ENCODE assay signal across 19 cellular contexts in the genomic region with DNA sequence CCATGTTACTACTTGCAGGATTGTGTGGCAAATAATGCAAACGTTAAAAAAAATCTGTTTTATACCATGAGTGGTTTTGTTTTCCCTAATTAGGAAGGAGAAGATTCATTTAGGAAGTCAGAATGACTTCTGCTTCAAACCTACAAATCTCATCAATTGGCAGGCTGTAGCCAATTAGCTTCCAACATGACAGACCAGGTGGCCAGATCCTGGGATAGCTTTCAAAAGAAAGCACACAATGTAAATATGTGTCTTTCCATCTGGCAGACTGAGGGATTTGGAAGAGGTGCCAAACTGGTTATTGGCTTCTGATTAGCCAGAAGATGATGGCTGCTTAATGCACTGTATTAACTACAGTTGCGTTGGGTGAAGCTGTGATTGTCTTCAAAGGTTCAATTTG.
DNase-seq lines count a peak whose midpoint lies in the region; ATAC-seq, FAIRE-seq and TF ChIP-seq lines count a peak whose summit lies in the region.
"Had no signal": no experiment of that assay in that cellular context is flagged by ENCODE, and none has a peak within 500 bp of the region (broad histone marks: within the 10 kb centered on the region; RNA-seq: fewer than 3 reads in every experiment).

No MANE protein-coding gene starts in this region.

- ATAC-seq in WTC11 = no peak
- ATAC-seq: activated CD8-positive, alpha-beta T cell treated with anti-CD3 and anti-CD28 coated beads for 36 hours; activated T-cell treated with anti-CD3 and anti-CD28 coated beads, Interleukin-2, amount 50 U/mL, for 4 hours; HCT116; natural killer cell treated with Interleukin-12 subunit alpha and Interleukin-12 subunit beta and Interleukin-15 and Interleukin-18, amount 100 ng/mL, for 72 hours had no signal

- no peaks in the 10 kb centered on the region for H3K27me3 ChIP-seq in keratinocyte (ENCODE audit: control insufficient read depth, extremely low read depth, insufficient read depth, low read length)

- POLR2A ChIA-PET in WTC11 (lab: Charles Lee) = no interaction called here

- no peaks in the 10 kb centered on the region for H3K4me1 Mint-ChIP-seq in WTC11
- H3K4me1 Mint-ChIP-seq: activated naive CD4-positive, alpha-beta T cell treated with anti-CD3 and anti-CD28 coated beads, Interleukin-2, amount 50 U/mL, for 24 hours had no signal

- DNase-seq in DMS153 treated with DMSO at 0.1 percent for 48 hours (lab: John Stamatoyannopoulos, UW; ENCODE audit: unreplicated experiment) = peak; percentile 61
- peak; percentile 15 for DNase-seq in NCI-H1105 (lab: John Stamatoyannopoulos, UW)
- DNase-seq in NCI-H82 (lab: John Stamatoyannopoulos, UW) = peak; percentile 91
- DNase-seq in keratinocyte (ENCODE audit: low read depth, low spot score) = no peak
- DNase-seq in dermis blood vessel endothelial cell = no peak
- no peak for DNase-seq in frontal cortex (ENCODE audit: low spot score in 2 of 2)
- DNase-seq in WTC11 (ENCODE audit: low spot score) = no peak
- DNase-seq: activated CD8-positive, alpha-beta T cell treated with anti-CD3 and anti-CD28 coated beads for 36 hours; activated T-cell treated with anti-CD3 and anti-CD28 coated beads, Interleukin-2, amount 50 U/mL, for 4 hours; GDM1; kidney; NCI-H1048; stimulated activated CD4-positive, alpha-beta T cell treated with anti-CD3 and anti-CD28 coated beads, Interleukin-2, amount 100 ng/mL, for 24 hours had no signal

- H4K20me1 ChIP-seq in keratinocyte (ENCODE audit: control insufficient read depth, extremely low read depth, insufficient read depth, low read length) = no peaks in the 10 kb centered on the region

- CTCF ChIA-PET in WTC11 (lab: Charles Lee) = no interaction called here

- H3K27me3 Mint-ChIP-seq in WTC11 (ENCODE audit: low read depth) = no peaks in the 10 kb centered on the region
- H3K27me3 Mint-ChIP-seq: activated naive CD4-positive, alpha-beta T cell treated with anti-CD3 and anti-CD28 coated beads, Interleukin-2, amount 50 U/mL, for 24 hours; natural killer cell treated with Interleukin-12 subunit alpha and Interleukin-12 subunit beta and Interleukin-15 and Interleukin-18, amount 100 ng/mL, for 72 hours had no signal

- TF ChIP-seq CTCF in keratinocyte (optimal IDR thresholded peaks at IDR 0.05 in 1 of 3, IDR thresholded peaks at IDR 0.05 in 1 of 3, conservative IDR thresholded peaks at IDR 0.05 in 1 of 3; ENCODE audit: extremely low read depth in 1 of 3, insufficient read depth in 2 of 3, low read length in 3 of 3) (no peak), WTC11 (IDR thresholded peaks at IDR 0.05) (no peak)

- H3K4me3 Mint-ChIP-seq in WTC11 = no peak overlapping the region
- H3K4me3 Mint-ChIP-seq: activated CD8-positive, alpha-beta T cell treated with anti-CD3 and anti-CD28 coated beads for 36 hours; activated naive CD4-positive, alpha-beta T cell treated with anti-CD3 and anti-CD28 coated beads, Interleukin-2, amount 50 U/mL, for 24 hours; activated T-cell treated with anti-CD3 and anti-CD28 coated beads, Interleukin-2, amount 50 U/mL, for 4 hours; natural killer cell treated with Interleukin-12 subunit alpha and Interleukin-12 subunit beta and Interleukin-15 and Interleukin-18, amount 100 ng/mL, for 72 hours; T-helper 1 cell treated with Interleukin-12 subunit alpha and Interleukin-12 subunit beta and Interleukin-4 antibody, amounts not matched to agents 30 μg/mL and 1 μg/mL, for 36 hours had no signal

- H3K27ac ChIP-seq in keratinocyte (ENCODE audit: control insufficient read depth, insufficient read depth, low read length) = no peak overlapping the region
- H3K27ac ChIP-seq: KMS-11, VCaP had no signal

- peak; percentile 77 for FAIRE-seq in keratinocyte (lab: Jason Lieb, UNC)
- no peak for FAIRE-seq in frontal cortex (lab: Jason Lieb, UNC)
- FAIRE-seq: kidney had no signal

- no peak overlapping the region for H3K27ac Mint-ChIP-seq in WTC11
- H3K27ac Mint-ChIP-seq: activated CD8-positive, alpha-beta T cell treated with anti-CD3 and anti-CD28 coated beads for 36 hours; activated naive CD4-positive, alpha-beta T cell treated with anti-CD3 and anti-CD28 coated beads, Interleukin-2, amount 50 U/mL, for 24 hours; natural killer cell treated with Interleukin-12 subunit alpha and Interleukin-12 subunit beta and Interleukin-15 and Interleukin-18, amount 100 ng/mL, for 72 hours; T-helper 1 cell treated with Interleukin-12 subunit alpha and Interleukin-12 subunit beta and Interleukin-4 antibody, amounts not matched to agents 30 μg/mL and 1 μg/mL, for 36 hours had no signal

- no peaks in the 10 kb centered on the region for H3K36me3 ChIP-seq in keratinocyte (ENCODE audit: control insufficient read depth in 2 of 2, extremely low read depth in 1 of 2, insufficient read depth in 2 of 2, low read length in 2 of 2)

- H3K4me3 ChIP-seq in keratinocyte (ENCODE audit: control insufficient read depth in 2 of 3, extremely low read depth in 1 of 3, insufficient read depth in 2 of 3, low read depth in 1 of 3, low read length in 3 of 3) = no peak overlapping the region

- H3K9ac ChIP-seq in keratinocyte (ENCODE audit: control insufficient read depth, extremely low read depth, insufficient read depth, low read length) = no peak overlapping the region
- H3K9ac ChIP-seq: KMS-11 had no signal

- no peaks in the 10 kb centered on the region for H3K9me3 ChIP-seq in keratinocyte (ENCODE audit: control insufficient read depth, low read depth, low read length)

- H3K9me3 Mint-ChIP-seq in WTC11 = no peaks in the 10 kb centered on the region
- H3K9me3 Mint-ChIP-seq: activated CD8-positive, alpha-beta T cell treated with anti-CD3 and anti-CD28 coated beads for 36 hours; activated naive CD4-positive, alpha-beta T cell treated with anti-CD3 and anti-CD28 coated beads, Interleukin-2, amount 50 U/mL, for 24 hours; activated T-cell treated with anti-CD3 and anti-CD28 coated beads, Interleukin-2, amount 50 U/mL, for 4 hours; natural killer cell treated with Interleukin-12 subunit alpha and Interleukin-12 subunit beta and Interleukin-15 and Interleukin-18, amount 100 ng/mL, for 72 hours; T-helper 1 cell treated with Interleukin-12 subunit alpha and Interleukin-12 subunit beta and Interleukin-4 antibody, amounts not matched to agents 30 μg/mL and 1 μg/mL, for 36 hours had no signal

- H3K4me2 ChIP-seq in keratinocyte (ENCODE audit: control insufficient read depth, extremely low read depth, insufficient read depth, low read depth, low read length) = no peak overlapping the region
- H3K4me2 ChIP-seq: KMS-11 had no signal

- peak overlapping the region; percentile 6 for H2AFZ ChIP-seq in keratinocyte (ENCODE audit: control insufficient read depth, low read length)

- peaks cover 26% of the 10 kb centered on the region for H3K4me1 ChIP-seq in keratinocyte (ENCODE audit: control insufficient read depth, extremely low read depth, insufficient read depth, low read length)

- dilution Hi-C loops in keratinocyte (cut with MboI; ENCODE audit: extremely low pct_ligation_motif_present, low sequenced_read_pairs) = no loop called here

- no peaks in the 10 kb centered on the region for H3K9me1 ChIP-seq in keratinocyte (ENCODE audit: control insufficient read depth, extremely low read depth, insufficient read depth, low read length)

- no peaks in the 10 kb centered on the region for H3K79me2 ChIP-seq in keratinocyte (ENCODE audit: control insufficient read depth, insufficient read depth, low read length)

- no peaks in the 10 kb centered on the region for H3K36me3 Mint-ChIP-seq in WTC11
- H3K36me3 Mint-ChIP-seq: activated naive CD4-positive, alpha-beta T cell treated with anti-CD3 and anti-CD28 coated beads, Interleukin-2, amount 50 U/mL, for 24 hours; natural killer cell treated with Interleukin-12 subunit alpha and Interleukin-12 subunit beta and Interleukin-15 and Interleukin-18, amount 100 ng/mL, for 72 hours had no signal

TF ChIP-seq in WTC11, 78 proteins besides CTCF, POLR2A, EP300 and RAD21:
- TF ChIP-seq JAZF1 (CRISPR knock-in tag; IDR thresholded peaks at IDR 0.05) (no peak), PRRX2 (CRISPR knock-in tag; IDR thresholded peaks at IDR 0.05) (no peak)
- TF ChIP-seq, protein P1, sequence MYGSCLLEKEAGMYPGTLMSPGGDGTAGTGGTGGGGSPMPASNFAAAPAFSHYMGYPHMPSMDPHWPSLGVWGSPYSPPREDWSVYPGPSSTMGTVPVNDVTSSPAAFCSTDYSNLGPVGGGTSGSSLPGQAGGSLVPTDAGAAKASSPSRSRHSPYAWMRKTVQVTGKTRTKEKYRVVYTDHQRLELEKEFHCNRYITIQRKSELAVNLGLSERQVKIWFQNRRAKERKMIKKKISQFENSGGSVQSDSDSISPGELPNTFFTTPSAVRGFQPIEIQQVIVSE (CRISPR knock-in tag; IDR thresholded peaks at IDR 0.05; ENCODE audit: borderline replicate concordance) = no peak

Comparison
In these comparisons a context has a peak if more than half of its experiments do, and no peak if none do; other contexts are left out.
1. DNase-seq: peak in DMS153 treated with DMSO at 0.1 percent for 48 hours (single experiment), NCI-H1105 (single experiment) and NCI-H82 (single experiment); none in keratinocyte (single experiment), dermis blood vessel endothelial cell (single experiment), frontal cortex (0 of 2) and WTC11 (single experiment).